9 cellular contexts compared by ENCODE assay signal in the genomic region with DNA sequence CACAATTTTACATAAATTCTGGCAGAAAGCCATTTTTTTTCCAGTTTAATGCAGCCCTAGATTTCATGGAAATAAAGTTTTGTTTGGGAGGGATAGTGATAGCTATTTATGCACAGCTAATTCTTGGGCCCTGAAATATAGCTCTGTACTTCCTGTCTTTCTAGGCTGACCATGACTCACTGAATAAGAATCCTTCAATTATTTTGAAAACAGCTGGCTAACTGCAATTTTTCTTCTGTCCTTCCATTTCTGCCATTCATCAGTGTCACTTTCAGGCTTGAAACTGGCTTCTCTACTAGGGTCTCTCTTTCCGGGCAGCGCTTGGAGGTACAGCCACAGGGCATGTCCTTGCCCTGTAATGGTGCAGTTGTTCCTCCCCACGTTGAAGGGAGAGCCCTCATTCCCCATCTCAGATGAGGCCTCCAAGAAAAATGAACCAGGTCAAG.
DNase-seq lines count a peak whose midpoint lies in the region; ATAC-seq, FAIRE-seq and TF ChIP-seq lines count a peak whose summit lies in the region.
"Had no signal": no experiment of that assay in that cellular context is flagged by ENCODE, and none has a peak within 500 bp of the region (broad histone marks: within the 10 kb centered on the region; RNA-seq: fewer than 3 reads in every experiment).

No MANE protein-coding gene starts in this region.

- TF ChIP-seq CTCF in left ventricle myocardium inferior (IDR thresholded peaks at IDR 0.05; ENCODE audit: borderline replicate concordance) (no peak), endothelial cell (IDR thresholded peaks at IDR 0.05; ENCODE audit: unreplicated experiment) (no peak)

- no peak overlapping the region for H3K4me3 Mint-ChIP-seq in endothelial cell (ENCODE audit: unreplicated experiment)
- H3K4me3 Mint-ChIP-seq: GM23338 had no signal

- peak overlapping the region; percentile 59 for H3K27ac ChIP-seq in left ventricle myocardium inferior (replicated peaks)

- no peaks in the 10 kb centered on the region for H3K9me3 Mint-ChIP-seq in endothelial cell (ENCODE audit: unreplicated experiment)

- peaks cover 3% of the 10 kb centered on the region for H3K36me3 Mint-ChIP-seq in endothelial cell (ENCODE audit: low read depth, unreplicated experiment)

- peak; percentile 75 for FAIRE-seq in H54 (lab: Jason Lieb, UNC)

- H3K4me1 Mint-ChIP-seq in endothelial cell (ENCODE audit: unreplicated experiment): peaks cover 16% of the 10 kb centered on the region

- intact Hi-C loops in left ventricle myocardium inferior (cut with micrococcal nuclease): no loop called here

- no peaks in the 10 kb centered on the region for H3K36me3 ChIP-seq in left ventricle myocardium inferior

- ATAC-seq in HG03442 (IDR thresholded peaks at IDR 0.05; ENCODE audit: unreplicated experiment) (no peak), HG03097 (IDR thresholded peaks at IDR 0.05; ENCODE audit: low FRiP score, unreplicated experiment) (no peak), HG02970 (IDR thresholded peaks at IDR 0.05; ENCODE audit: low FRiP score, unreplicated experiment) (no peak)
- ATAC-seq: GM23338 had no signal

- H3K27me3 ChIP-seq in left ventricle myocardium inferior (ENCODE audit: low read depth): no peaks in the 10 kb centered on the region

- peaks cover 48% of the 10 kb centered on the region for H3K4me1 ChIP-seq in left ventricle myocardium inferior

- H3K9me3 ChIP-seq in left ventricle myocardium inferior (replicated peaks): peaks cover 20% of the 10 kb centered on the region

- peaks cover 2% of the 10 kb centered on the region for H3K27me3 Mint-ChIP-seq in endothelial cell (ENCODE audit: unreplicated experiment)

- H3K4me3 ChIP-seq in left ventricle myocardium inferior: no peak overlapping the region
- H3K4me3 ChIP-seq: GM23338 had no signal

- DNase-seq in H54 (ENCODE audit: insufficient read length, low spot score) (peak; percentile 23), amniotic epithelial cell (ENCODE audit: low read depth) (peak; percentile 91), left ventricle myocardium inferior (no peak), smooth muscle cell of the brain vasculature (ENCODE audit: low read depth, low spot score) (peak; percentile 33), endothelial cell (ENCODE audit: low spot score) (no peak)

- TF ChIP-seq POLR2A in H54 (IDR thresholded peaks at IDR 0.05; ENCODE audit: low read depth, low read length): no peak

- no peak overlapping the region for H3K27ac Mint-ChIP-seq in endothelial cell (ENCODE audit: unreplicated experiment)
- H3K27ac Mint-ChIP-seq: GM23338 had no signal

Comparison
In these comparisons a context has a peak if more than half of its experiments do, and no peak if none do; other contexts are left out.
1. DNase-seq: peak in H54 (single experiment), amniotic epithelial cell (single experiment) and smooth muscle cell of the brain vasculature (single experiment); none in left ventricle myocardium inferior (single experiment) and endothelial cell (single experiment).